Comparison of ENCODE assay signal across 28 cellular contexts in the genomic region with DNA sequence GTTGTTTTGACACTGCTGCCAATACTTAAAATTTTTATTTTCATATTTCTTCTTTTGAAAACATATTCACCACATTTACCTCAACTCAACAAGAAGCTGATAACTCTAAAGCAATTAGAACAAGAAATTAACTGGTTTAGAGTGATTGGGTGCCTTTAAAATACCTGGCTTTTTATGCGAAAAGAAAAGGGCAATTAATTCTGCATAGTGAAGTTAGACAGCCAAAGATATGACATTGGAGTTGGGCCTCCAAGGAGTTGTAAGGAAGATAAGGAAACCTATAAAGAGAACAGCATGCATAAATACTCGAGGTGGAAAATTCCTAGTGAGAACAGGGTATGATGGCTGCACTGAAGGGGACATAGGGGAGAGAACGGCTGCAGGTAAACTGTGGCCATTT.
"Had no signal": no experiment of that assay in that cellular context is flagged by ENCODE, and none has a peak within 500 bp of the region (broad histone marks: within the 10 kb centered on the region; RNA-seq: fewer than 3 reads in every experiment).

No MANE protein-coding gene starts in this region.

- H3K27ac ChIP-seq: adrenal gland, SJCRH30, WERI-Rb-1 had no signal

- H3K4me3 Mint-ChIP-seq: activated CD4-positive, alpha-beta T cell treated with anti-CD3 and anti-CD28 coated beads for 36 hours; activated CD8-positive, alpha-beta T cell treated with anti-CD3 and anti-CD28 coated beads, Interleukin-2, amount 10 ng/mL, durations not matched to agents 7 days and 5 days; activated naive CD4-positive, alpha-beta T cell treated with anti-CD3 and anti-CD28 coated beads, Interleukin-2, amount 10 ng/mL, durations not matched to agents 7 days and 5 days; activated naive CD8-positive, alpha-beta T cell treated with anti-CD3 and anti-CD28 coated beads, Interleukin-2, amount 10 ng/mL, durations not matched to agents 7 days and 5 days; activated T-cell treated with anti-CD3 and anti-CD28 coated beads, Interleukin-2, amount 50 U/mL, for 4 hours; activated T-helper 17 cell treated with anti-CD3 and anti-CD28 coated beads, Interleukin-2, amount 50 U/mL, for 72 hours had no signal

- H3K27ac Mint-ChIP-seq: activated CD4-positive, alpha-beta T cell treated with anti-CD3 and anti-CD28 coated beads for 36 hours; activated CD8-positive, alpha-beta T cell treated with anti-CD3 and anti-CD28 coated beads, Interleukin-2, amount 10 ng/mL, durations not matched to agents 7 days and 5 days; activated naive CD4-positive, alpha-beta T cell treated with anti-CD3 and anti-CD28 coated beads, Interleukin-2, amount 10 ng/mL, durations not matched to agents 7 days and 5 days; activated naive CD8-positive, alpha-beta T cell treated with anti-CD3 and anti-CD28 coated beads, Interleukin-2, amount 10 ng/mL, durations not matched to agents 7 days and 5 days had no signal

- H3K9me3 Mint-ChIP-seq: activated naive CD4-positive, alpha-beta T cell treated with anti-CD3 and anti-CD28 coated beads, Interleukin-2, amount 10 ng/mL, durations not matched to agents 7 days and 5 days; activated naive CD8-positive, alpha-beta T cell treated with anti-CD3 and anti-CD28 coated beads, Interleukin-2, amount 10 ng/mL, durations not matched to agents 7 days and 5 days; activated T-cell treated with anti-CD3 and anti-CD28 coated beads, Interleukin-2, amount 50 U/mL, for 4 hours; activated T-helper 17 cell treated with anti-CD3 and anti-CD28 coated beads, Interleukin-2, amount 50 U/mL, for 72 hours had no signal

- DNase-seq: activated CD4-positive, alpha-beta T cell treated with anti-CD3 and anti-CD28 coated beads for 36 hours; activated CD4-positive, alpha-beta T cell treated with anti-CD3 and anti-CD28 coated beads, Interleukin-2, amount 50 U/mL, for 4 hours; activated CD8-positive, alpha-beta T cell treated with anti-CD3 and anti-CD28 coated beads, Interleukin-2, amount 10 ng/mL, durations not matched to agents 7 days and 5 days; activated gamma-delta T cell; activated naive CD4-positive, alpha-beta T cell treated with anti-CD3 and anti-CD28 coated beads, Interleukin-2, amount 10 ng/mL, durations not matched to agents 7 days and 5 days; activated naive CD8-positive, alpha-beta T cell treated with anti-CD3 and anti-CD28 coated beads, Interleukin-2, amount 10 ng/mL, durations not matched to agents 7 days and 5 days; activated T-cell treated with anti-CD3 and anti-CD28 coated beads, Interleukin-2, amount 50 U/mL, for 4 hours; adrenal gland; anterior cingulate cortex; caudate nucleus; MM.1S; NCI-H1105; NCI-H1436; NCI-H1694 treated with DMSO at 0.1 percent for 48 hours; NCI-H2029 treated with DMSO at 0.1 percent for 48 hours; NCI-H345; NCI-H510A; NCI-H526 treated with DMSO at 0.1 percent for 48 hours; NCI-H82; RPMI8226; SJCRH30; SW 1271; T-helper 2 cell; T1000; WERI-Rb-1 had no signal

- H3K27me3 Mint-ChIP-seq: activated CD4-positive, alpha-beta T cell treated with anti-CD3 and anti-CD28 coated beads for 36 hours; activated naive CD4-positive, alpha-beta T cell treated with anti-CD3 and anti-CD28 coated beads, Interleukin-2, amount 10 ng/mL, durations not matched to agents 7 days and 5 days; activated naive CD8-positive, alpha-beta T cell treated with anti-CD3 and anti-CD28 coated beads, Interleukin-2, amount 10 ng/mL, durations not matched to agents 7 days and 5 days; activated T-helper 17 cell treated with anti-CD3 and anti-CD28 coated beads, Interleukin-2, amount 50 U/mL, for 72 hours had no signal

- ATAC-seq: activated CD4-positive, alpha-beta T cell treated with anti-CD3 and anti-CD28 coated beads for 36 hours; activated CD8-positive, alpha-beta T cell treated with anti-CD3 and anti-CD28 coated beads, Interleukin-2, amount 10 ng/mL, durations not matched to agents 7 days and 5 days; activated T-cell treated with anti-CD3 and anti-CD28 coated beads, Interleukin-2, amount 50 U/mL, for 4 hours; activated T-helper 17 cell treated with anti-CD3 and anti-CD28 coated beads, Interleukin-2, amount 50 U/mL, for 72 hours; Right ventricle myocardium inferior; SK-N-SH treated with all-trans-retinoic acid at 6 μM for 48 hours had no signal
